ENCODE assay signal across 8 cellular contexts in genomic region chr16:4314532-4315184, GRCh38. TPM values are rescaled to one million over a fixed set of nuclear protein-coding genes. Genes with fewer than 3 reads are reported as not detected.
DNase-seq lines count a peak whose midpoint lies in the region; TF ChIP-seq lines count a peak whose summit lies in the region.

No MANE protein-coding gene starts in this region.

- peak overlapping the region; percentile 29 to 36 for H3K4me3 ChIP-seq in CD4-positive, alpha-beta memory T cell (ENCODE audit: low read length in 2 of 2)
- H3K4me3 ChIP-seq in WERI-Rb-1 (ENCODE audit: low read depth, low read length) (peak overlapping the region; percentile 51), esophagus muscularis mucosa (peak overlapping the region; percentile 73 to 90 (median 80)), neutrophil (ENCODE audit: low read depth in 1 of 2, low read length in 1 of 2) (peak overlapping the region; percentile 57 to 72)

- no peak for TF ChIP-seq EP300 in esophagus muscularis mucosa (IDR thresholded peaks at IDR 0.05)

- POLR2A ChIA-PET in CD4-positive, alpha-beta memory T cell (lab: Charles Lee; ENCODE audit: partially characterized antibody): interaction anchor here (0.8 to 1.0 kb wide), 2 partner anchors 8 to 44 kb away, joined by 3 read pairs; no protein-coding TSS in a partner anchor

- H3K4me1 Mint-ChIP-seq in CD4-positive, alpha-beta memory T cell: peaks cover 9 to 22% (median 16%) of the 10 kb centered on the region in 4 donors

- peak overlapping the region; percentile 50 to 95 (median 82) for H3K27ac Mint-ChIP-seq in CD4-positive, alpha-beta memory T cell

- H3K27me3 ChIP-seq in CD4-positive, alpha-beta memory T cell (ENCODE audit: insufficient read depth, low read length): no peaks in the 10 kb centered on the region
- H3K27me3 ChIP-seq in WERI-Rb-1 (ENCODE audit: insufficient read depth, low read depth, severe bottlenecking) (no peaks in the 10 kb centered on the region), esophagus muscularis mucosa (no peaks in the 10 kb centered on the region), neutrophil (peaks cover 83% of the 10 kb centered on the region)

- 0 out of 2 replicates have a peak, but pooled peaks have one; percentile 12 for TF ChIP-seq CTCF in WERI-Rb-1 (IDR thresholded peaks at IDR 0.05; ENCODE audit: low read depth, low read length)
- peak in 1 of 3 experiments; percentile 15 for TF ChIP-seq CTCF in esophagus muscularis mucosa (IDR thresholded peaks at IDR 0.05)
- no peak for TF ChIP-seq CTCF in neutrophil (IDR thresholded peaks at IDR 0.05)
- TF ChIP-seq CTCF in GM13977 (IDR thresholded peaks at IDR 0.05; ENCODE audit: extremely low read depth, insufficient read depth, missing control alignments): no peak

- no peaks in the 10 kb centered on the region for H3K36me3 ChIP-seq in CD4-positive, alpha-beta memory T cell (ENCODE audit: insufficient read depth, low read length)
- H3K36me3 ChIP-seq in WERI-Rb-1 (no peaks in the 10 kb centered on the region), esophagus muscularis mucosa (no peaks in the 10 kb centered on the region), neutrophil (no peaks in the 10 kb centered on the region)

- intact Hi-C loops in CD4-positive, alpha-beta memory T cell (cut with micrococcal nuclease): no loop called here
- intact Hi-C loops in esophagus muscularis mucosa (cut with DNase I): no loop called here

- peaks cover 23% of the 10 kb centered on the region for H3K4me1 ChIP-seq in CD4-positive, alpha-beta memory T cell (ENCODE audit: insufficient read depth, low read length)
- peaks cover 44 to 65% (median 62%) of the 10 kb centered on the region in 4 donors for H3K4me1 ChIP-seq in esophagus muscularis mucosa
- H3K4me1 ChIP-seq in neutrophil (ENCODE audit: control insufficient read depth in 1 of 2, insufficient read depth in 1 of 2, low read depth in 1 of 2, low read length in 1 of 2): peaks cover 18 to 24% of the 10 kb centered on the region in 2 experiments

- peak overlapping the region; percentile 87 to 99 (median 93) for H3K4me3 Mint-ChIP-seq in CD4-positive, alpha-beta memory T cell

- in situ Hi-C loops in GM13977 (cut with MboI; ENCODE audit: low pct_unique_long_range_greater_than_20kb, low sequenced_read_pairs, unreplicated experiment): no loop called here

- WGBS in esophagus muscularis mucosa: 5% methylated on average over 14 of the region's 33 CpGs

- H3K9me3 Mint-ChIP-seq in CD4-positive, alpha-beta memory T cell: no peaks in the 10 kb centered on the region

- no peak for TF ChIP-seq POLR2A in esophagus muscularis mucosa (IDR thresholded peaks at IDR 0.05; ENCODE audit: low read depth)

- H3K9me3 ChIP-seq in CD4-positive, alpha-beta memory T cell (ENCODE audit: control insufficient read depth in 1 of 2, low read length in 2 of 2): no peaks in the 10 kb centered on the region
- no peaks in the 10 kb centered on the region for H3K9me3 ChIP-seq in WERI-Rb-1 (ENCODE audit: severe bottlenecking)
- H3K9me3 ChIP-seq in esophagus muscularis mucosa: no peaks in the 10 kb centered on the region
- no peaks in the 10 kb centered on the region for H3K9me3 ChIP-seq in neutrophil

- H3K27me3 Mint-ChIP-seq in CD4-positive, alpha-beta memory T cell: peaks cover 7 to 11% of the 10 kb centered on the region in 2 donors

- no peak overlapping the region for H3K27ac ChIP-seq in CD4-positive, alpha-beta memory T cell (ENCODE audit: low read depth, low read length)
- H3K27ac ChIP-seq in WERI-Rb-1 (peak overlapping the region; percentile 96), esophagus muscularis mucosa (replicated peaks in 1 of 4) (peak overlapping the region; percentile 96 to 97 (median 96)), neutrophil (no peak overlapping the region)

- peaks cover 0 to 2% of the 10 kb centered on the region in 2 donors for H3K36me3 Mint-ChIP-seq in CD4-positive, alpha-beta memory T cell

- DNase-seq in CD4-positive, alpha-beta memory T cell: peak in 3 of 5 donors; percentile 27 to 45 (median 34)
- peak; percentile 43 for DNase-seq in HT1080 (ENCODE audit: low read depth)
- no peak for DNase-seq in WERI-Rb-1
- DNase-seq in esophagus muscularis mucosa (ENCODE audit: extremely low spot score): no peak
- DNase-seq in H4 (ENCODE audit: low spot score): no peak
- no peak for DNase-seq in SW 1271 (lab: John Stamatoyannopoulos, UW)
- no peak for DNase-seq in GM13977 (ENCODE audit: low spot score)

- CTCF ChIA-PET in CD4-positive, alpha-beta memory T cell (lab: Charles Lee; ENCODE audit: partially characterized antibody): interaction anchor here (1.0 kb wide), 1 partner anchor 61 kb away, joined by 3 read pairs; no protein-coding TSS in a partner anchor

RNA-seq across cellular contexts. Expression of gene GLIS2, which starts 1.2 kb away (rescaled TPM):
- under 1 TPM in 1 of 2 experiments, not detected in 1; 0.08 TPM for total RNA-seq in CD4-positive, alpha-beta memory T cell
- not detected for polyA plus RNA-seq in CD4-positive, alpha-beta memory T cell
- total RNA-seq in HT1080 (2014; rRNA removed; shearing (Covaris generic)): 0.84 and 2.8 TPM in 2 replicates
- 8.6 and 9.5 TPM in 2 replicates for polyA plus RNA-seq in HT1080 (2015; cell fraction: cytosol; rRNA removed)
- 6.5 and 7.0 TPM in 2 replicates for polyA plus RNA-seq in HT1080 (2015; cell fraction: nucleus; rRNA removed)
- 10 to 100 TPM; 10.8 to 32.6 (median 14.9) TPM for total RNA-seq in esophagus muscularis mucosa
- total RNA-seq in H4 (2014; rRNA removed; shearing (Covaris generic)): 0.29 and 0.45 TPM in 2 replicates

RNA-seq across cellular contexts. Expression of gene PAM16, which starts 36.5 kb away (rescaled TPM):
- 10 to 100 TPM; 38.6 to 54.8 TPM for total RNA-seq in CD4-positive, alpha-beta memory T cell
- polyA plus RNA-seq in CD4-positive, alpha-beta memory T cell: 10 to 100 TPM; 34.6 to 34.8 TPM
- 77.8 and 107 TPM in 2 replicates for total RNA-seq in HT1080 (2014; rRNA removed; shearing (Covaris generic))
- 57.7 and 71.4 TPM in 2 replicates for polyA plus RNA-seq in HT1080 (2015; cell fraction: cytosol; rRNA removed)
- polyA plus RNA-seq in HT1080 (2015; cell fraction: nucleus; rRNA removed): 21.2 and 31.8 TPM in 2 replicates
- total RNA-seq in esophagus muscularis mucosa: 10 to 100 TPM; 24.5 to 44.1 (median 40.2) TPM
- 32.1 and 46.7 TPM in 2 replicates for total RNA-seq in H4 (2014; rRNA removed; shearing (Covaris generic))

RNA-seq across cellular contexts. Expression of gene TFAP4, which starts 41.8 kb away (rescaled TPM):
- total RNA-seq in CD4-positive, alpha-beta memory T cell: 10 to 100 TPM; 25.2 to 27.3 TPM
- polyA plus RNA-seq in CD4-positive, alpha-beta memory T cell: under 1 TPM; 0.59 to 1.00 TPM
- 25.3 and 35.3 TPM in 2 replicates for total RNA-seq in HT1080 (2014; rRNA removed; shearing (Covaris generic))
- 20.2 and 22.7 TPM in 2 replicates for polyA plus RNA-seq in HT1080 (2015; cell fraction: cytosol; rRNA removed)
- polyA plus RNA-seq in HT1080 (2015; cell fraction: nucleus; rRNA removed): 25.4 and 27.0 TPM in 2 replicates
- 1 to 10 TPM; 2.8 to 4.6 (median 3.7) TPM for total RNA-seq in esophagus muscularis mucosa
- total RNA-seq in H4 (2014; rRNA removed; shearing (Covaris generic)): 7.3 and 8.8 TPM in 2 replicates

RNA-seq across cellular contexts. Expression of gene VASN, which starts 57.0 kb away (rescaled TPM):
- total RNA-seq in CD4-positive, alpha-beta memory T cell: under 1 TPM; 0.11 to 0.29 TPM
- under 1 TPM in 1 of 2 donors, not detected in 1; 0.16 TPM for polyA plus RNA-seq in CD4-positive, alpha-beta memory T cell
- 3.4 and 4.9 TPM in 2 replicates for total RNA-seq in HT1080 (2014; rRNA removed; shearing (Covaris generic))
- polyA plus RNA-seq in HT1080 (2015; cell fraction: cytosol; rRNA removed): 8.0 and 8.6 TPM in 2 replicates
- 18.8 and 27.6 TPM in 2 replicates for polyA plus RNA-seq in HT1080 (2015; cell fraction: nucleus; rRNA removed)
- total RNA-seq in esophagus muscularis mucosa: 10 to 100 TPM in 3 of 4 donors, 1 to 10 TPM in 1; 7.1 to 31.3 (median 21.7) TPM
- total RNA-seq in H4 (2014; rRNA removed; shearing (Covaris generic)): 22.8 and 32.2 TPM in 2 replicates

Comparison
In these comparisons a context has a peak if more than half of its experiments do, and no peak if none do; other contexts are left out.
1. DNase-seq: peak in CD4-positive, alpha-beta memory T cell (3 of 5) and HT1080 (single experiment); none in WERI-Rb-1 (single experiment), esophagus muscularis mucosa (single experiment), H4 (single experiment), SW 1271 (0 of 2) and GM13977 (single experiment).
2. H3K27ac ChIP-seq: peak in WERI-Rb-1 (single experiment) and esophagus muscularis mucosa (4 of 4); none in CD4-positive, alpha-beta memory T cell (single experiment) and neutrophil (single experiment).
3. Peak in every context shown above with its lines, with median percentiles within 50 percentile points of each other: H3K4me3 ChIP-seq.